9 cellular contexts compared by ENCODE assay signal in genomic region chr1:211938473-211939080, GRCh38.
DNase-seq lines count a peak whose midpoint lies in the region; ATAC-seq and TF ChIP-seq lines count a peak whose summit lies in the region.
"Had no signal": no experiment of that assay in that cellular context is flagged by ENCODE, and none has a peak within 500 bp of the region (broad histone marks: within the 10 kb centered on the region; RNA-seq: fewer than 3 reads in every experiment).

No MANE protein-coding gene starts in this region.

- H3K27me3 Mint-ChIP-seq in natural killer cell (ENCODE audit: low read depth in 2 of 2), result no peaks in the 10 kb centered on the region

- intact Hi-C loops in natural killer cell (cut with micrococcal nuclease), result no loop called here

- ATAC-seq in GM18511 (IDR thresholded peaks at IDR 0.05; ENCODE audit: unreplicated experiment), result peak; percentile 31
- peak; percentile 29 for ATAC-seq in HG02981 (IDR thresholded peaks at IDR 0.05; ENCODE audit: unreplicated experiment)
- ATAC-seq in natural killer cell, result peak; percentile 84 to 85 (median 84)

- H3K4me1 Mint-ChIP-seq in natural killer cell, result peaks cover 28 to 33% of the 10 kb centered on the region in 2 donors

- no peaks in the 10 kb centered on the region for H3K36me3 Mint-ChIP-seq in natural killer cell

- DNase-seq in amniotic epithelial cell (ENCODE audit: low read depth) (peak; percentile 15), natural killer cell (no peak), occipital lobe (lab: John Stamatoyannopoulos, UW) (no peak), DMS114 treated with DMSO at 0.1 percent for 48 hours (lab: John Stamatoyannopoulos, UW; ENCODE audit: unreplicated experiment) (no peak), NCI-H2081 treated with DMSO at 0.1 percent for 48 hours (lab: John Stamatoyannopoulos, UW) (no peak)
- DNase-seq in activated CD4-positive, CD25-positive, alpha-beta regulatory T cell (lab: John Stamatoyannopoulos, UW), result no peak
- DNase-seq: activated CD4-positive, alpha-beta T cell treated with anti-CD3 and anti-CD28 coated beads for 48 hours had no signal

- H3K27ac Mint-ChIP-seq in natural killer cell, result peak overlapping the region; percentile 81 to 85

- peak overlapping the region; percentile 81 for H3K4me3 Mint-ChIP-seq in natural killer cell

- no peaks in the 10 kb centered on the region for H3K9me3 Mint-ChIP-seq in natural killer cell

- TF ChIP-seq CTCF in natural killer cell (IDR thresholded peaks at IDR 0.05), result no peak

Comparison
In these comparisons a context has a peak if more than half of its experiments do, and no peak if none do; other contexts are left out.
1. ATAC-seq: peak in every context shown above with its lines; median percentile 84 in natural killer cell; 31 in GM18511; 29 in HG02981.